Comparison of ENCODE assay signal across 8 cellular contexts in genomic region chr10:32445740-32446615, GRCh38. TPM values are rescaled to one million over a fixed set of nuclear protein-coding genes. Genes with fewer than 3 reads are reported as not detected.
DNase-seq lines count a peak whose midpoint lies in the region; ATAC-seq and TF ChIP-seq lines count a peak whose summit lies in the region.

CCDC7 (plus strand) TSS chr10:32446140; CDS start chr10:32451643, 5,503 bp downstream.

- H3K27ac Mint-ChIP-seq in activated T-helper 17 cell treated with anti-CD3 and anti-CD28 coated beads, Interleukin-2, amount 50 U/mL, for 72 hours: peak within 1 kb of the TSS; percentile 99
- peak within 1 kb of the TSS; percentile 89 to 91 for H3K27ac Mint-ChIP-seq in natural killer cell treated with Interleukin-12 subunit alpha and Interleukin-12 subunit beta and Interleukin-15 and Interleukin-18, amount 100 ng/mL, for 72 hours

- peaks cover 15% of the 10 kb centered on the region for H3K4me1 ChIP-seq in Karpas-422 (ENCODE audit: low read length)

- no peaks in the 10 kb centered on the region for H3K27me3 Mint-ChIP-seq in activated T-helper 17 cell treated with anti-CD3 and anti-CD28 coated beads, Interleukin-2, amount 50 U/mL, for 72 hours
- peaks cover 8 to 9% of the 10 kb centered on the region in 2 donors for H3K27me3 Mint-ChIP-seq in natural killer cell treated with Interleukin-12 subunit alpha and Interleukin-12 subunit beta and Interleukin-15 and Interleukin-18, amount 100 ng/mL, for 72 hours

- H3K27me3 ChIP-seq in Karpas-422 (ENCODE audit: low read length): no peaks in the 10 kb centered on the region

- H3K27ac ChIP-seq in Karpas-422 (ENCODE audit: low read length): peak within 1 kb of the TSS; percentile 92

- H3K36me3 Mint-ChIP-seq in activated T-helper 17 cell treated with anti-CD3 and anti-CD28 coated beads, Interleukin-2, amount 50 U/mL, for 72 hours (ENCODE audit: low read depth): peaks cover 13% of the 10 kb centered on the region
- peaks cover 6% of the 10 kb centered on the region for H3K36me3 Mint-ChIP-seq in natural killer cell treated with Interleukin-12 subunit alpha and Interleukin-12 subunit beta and Interleukin-15 and Interleukin-18, amount 100 ng/mL, for 72 hours

- H3K9me3 ChIP-seq in Karpas-422 (ENCODE audit: low read length): no peaks in the 10 kb centered on the region

- no peaks in the 10 kb centered on the region for H3K9me3 Mint-ChIP-seq in activated T-helper 17 cell treated with anti-CD3 and anti-CD28 coated beads, Interleukin-2, amount 50 U/mL, for 72 hours
- H3K9me3 Mint-ChIP-seq in natural killer cell treated with Interleukin-12 subunit alpha and Interleukin-12 subunit beta and Interleukin-15 and Interleukin-18, amount 100 ng/mL, for 72 hours: no peaks in the 10 kb centered on the region

- peaks cover 25% of the 10 kb centered on the region for H3K79me2 ChIP-seq in Karpas-422 (ENCODE audit: low read length)

- peak within 1 kb of the TSS; percentile 99 for H3K9ac ChIP-seq in Karpas-422 (ENCODE audit: low read length)

- peak within 1 kb of the TSS; percentile 87 for H2AFZ ChIP-seq in Karpas-422 (ENCODE audit: low read length)

- peak; percentile 98 for ATAC-seq in GM21825 (IDR thresholded peaks at IDR 0.05; ENCODE audit: unreplicated experiment)
- peak; percentile 98 for ATAC-seq in activated T-helper 17 cell treated with anti-CD3 and anti-CD28 coated beads, Interleukin-2, amount 50 U/mL, for 72 hours (replicated peaks)
- peak; percentile 99 for ATAC-seq in natural killer cell treated with Interleukin-12 subunit alpha and Interleukin-12 subunit beta and Interleukin-15 and Interleukin-18, amount 100 ng/mL, for 72 hours
- ATAC-seq in stimulated activated naive CD8-positive, alpha-beta T cell treated with anti-CD3 and anti-CD28 coated beads, Interleukin-15, Interleukin-2, amounts not matched to agents 100 U/mL and 50 U/mL, for 24 hours: peak; percentile 99

- peaks cover 4% of the 10 kb centered on the region for H3K4me1 Mint-ChIP-seq in activated T-helper 17 cell treated with anti-CD3 and anti-CD28 coated beads, Interleukin-2, amount 50 U/mL, for 72 hours
- peaks cover 7 to 11% of the 10 kb centered on the region in 2 donors for H3K4me1 Mint-ChIP-seq in natural killer cell treated with Interleukin-12 subunit alpha and Interleukin-12 subunit beta and Interleukin-15 and Interleukin-18, amount 100 ng/mL, for 72 hours (ENCODE audit: low read depth in 2 of 2)

- peak within 1 kb of the TSS; percentile 98 for H3K4me2 ChIP-seq in Karpas-422 (ENCODE audit: low read depth, low read length, poor library complexity, severe bottlenecking)

- peak within 1 kb of the TSS; percentile 100 for H3K4me3 ChIP-seq in Karpas-422 (ENCODE audit: low read length)
- H3K4me3 ChIP-seq in fibroblast of pulmonary artery (replicated peaks; ENCODE audit: low read depth, low read length): peak within 1 kb of the TSS; percentile 65

- H4K20me1 ChIP-seq in Karpas-422 (ENCODE audit: insufficient read depth, low read depth, low read length): no peaks in the 10 kb centered on the region

- DNase-seq in Daoy (ENCODE audit: low read depth): peak; percentile 90
- peak; percentile 96 for DNase-seq in Karpas-422
- DNase-seq in RPMI7951 (ENCODE audit: low read depth): peak; percentile 91
- DNase-seq in fibroblast of pulmonary artery (ENCODE audit: low read depth): peak; percentile 89
- peak; percentile 89 for DNase-seq in natural killer cell treated with Interleukin-12 subunit alpha and Interleukin-12 subunit beta and Interleukin-15 and Interleukin-18, amount 100 ng/mL, for 72 hours (ENCODE audit: low spot score)
- peak; percentile 83 for DNase-seq in stimulated activated naive CD8-positive, alpha-beta T cell treated with anti-CD3 and anti-CD28 coated beads, Interleukin-15, Interleukin-2, amounts not matched to agents 100 U/mL and 50 U/mL, for 24 hours

- no peaks in the 10 kb centered on the region for H3K9me2 ChIP-seq in Karpas-422 (replicated peaks; ENCODE audit: insufficient read depth, low read length)

- H3K4me3 Mint-ChIP-seq in activated T-helper 17 cell treated with anti-CD3 and anti-CD28 coated beads, Interleukin-2, amount 50 U/mL, for 72 hours: peak within 1 kb of the TSS; percentile 98
- H3K4me3 Mint-ChIP-seq in natural killer cell treated with Interleukin-12 subunit alpha and Interleukin-12 subunit beta and Interleukin-15 and Interleukin-18, amount 100 ng/mL, for 72 hours: peak within 1 kb of the TSS; percentile 94

- no peaks in the 10 kb centered on the region for H3K36me3 ChIP-seq in Karpas-422 (ENCODE audit: insufficient read depth, low read length)

- TF ChIP-seq CTCF in fibroblast of pulmonary artery (IDR thresholded peaks at IDR 0.05; ENCODE audit: low read length, missing control alignments): peak; percentile 26

RNA-seq across cellular contexts. Expression of gene CCDC7, which starts in this region (rescaled TPM):
- 1.8 and 4.4 TPM in 2 replicates for total RNA-seq in Daoy (2014; rRNA removed; shearing (Covaris generic))
- 8.9 and 19.7 TPM in 2 replicates for total RNA-seq in Karpas-422 (2014; rRNA removed; shearing (Covaris generic); ENCODE audit: low replicate concordance)
- 3.8 and 9.4 TPM in 2 replicates for total RNA-seq in RPMI7951 (2014; rRNA removed; shearing (Covaris generic))
- total RNA-seq in activated T-helper 17 cell treated with anti-CD3 and anti-CD28 coated beads, Interleukin-2, amount 50 U/mL, for 72 hours: 10 to 100 TPM; 14.6 to 53.7 TPM
- 10 to 100 TPM; 14.1 to 14.9 TPM for total RNA-seq in natural killer cell treated with Interleukin-12 subunit alpha and Interleukin-12 subunit beta and Interleukin-15 and Interleukin-18, amount 100 ng/mL, for 72 hours

Comparison
In these comparisons a context has a peak if more than half of its experiments do, and no peak if none do; other contexts are left out.
1. Peak in every context shown above with its lines: DNase-seq, ATAC-seq, H3K4me3 ChIP-seq and H3K27ac ChIP-seq.